Comparison of ENCODE assay signal across 1 cellular context in genomic region chr17:67993998-67994361, GRCh38.
TF ChIP-seq lines count a peak whose summit lies in the region.

No MANE protein-coding gene starts in this region.

TF ChIP-seq in K562, 482 proteins besides CTCF, POLR2A, EP300 and RAD21 (continued from another document):
- TF ChIP-seq ZNF740 (CRISPR knock-in tag; IDR thresholded peaks at IDR 0.05): no peak
- no peak for TF ChIP-seq ZNF740 (tag; IDR thresholded peaks at IDR 0.05)
- peak in 1 of 2 experiments; percentile 53; a peak in 2 of 4 replicates for TF ChIP-seq MAZ (CRISPR knock-in tag; conservative IDR thresholded peaks at IDR 0.05 in 1 of 2, IDR thresholded peaks at IDR 0.05 in 1 of 2)
- TF ChIP-seq NR3C1 (CRISPR knock-in tag; IDR thresholded peaks at IDR 0.05): peak; percentile 66; the same call in 1 of the 2 replicates
- no peak for TF ChIP-seq ZNF324 (CRISPR knock-in tag; IDR thresholded peaks at IDR 0.05)
- peak in 1 of 2 experiments; percentile 79 for TF ChIP-seq E2F6 (IDR thresholded peaks at IDR 0.05; ENCODE audit: borderline replicate concordance in 1 of 2, extremely low read depth in 1 of 2, insufficient read depth in 1 of 2, insufficient read length in 1 of 2, low read depth in 1 of 2, low read length in 1 of 2, poor library complexity in 1 of 2, severe bottlenecking in 1 of 2)
- peak; percentile 82 for TF ChIP-seq SMARCA5 (IDR thresholded peaks at IDR 0.05)
- TF ChIP-seq YY1 (IDR thresholded peaks at IDR 0.05; ENCODE audit: borderline replicate concordance in 1 of 3, control insufficient read depth in 1 of 3, extremely low read depth in 1 of 3, insufficient read depth in 3 of 3, insufficient read length in 1 of 3, insufficient replicate concordance in 2 of 3, low read depth in 1 of 3, low read length in 2 of 3): no peak
- no peak for TF ChIP-seq ARID3A (IDR thresholded peaks at IDR 0.05; ENCODE audit: borderline replicate concordance, low read depth, low read length)
- peak; percentile 59; the same call in 1 of the 2 replicates for TF ChIP-seq PHB2 (IDR thresholded peaks at IDR 0.05; ENCODE audit: low read depth)
- TF ChIP-seq HMG20A (CRISPR knock-in tag; conservative IDR thresholded peaks at IDR 0.05): no peak
- TF ChIP-seq XRCC5 (IDR thresholded peaks at IDR 0.05; ENCODE audit: low read depth, low read length): 0 out of 2 replicates have a peak, but pooled peaks have one; percentile 33
- peak in 1 of 2 experiments; percentile 87; a peak in 2 of 4 replicates for TF ChIP-seq HDAC1 (IDR thresholded peaks at IDR 0.05)
- peak; percentile 95 for TF ChIP-seq MGA (IDR thresholded peaks at IDR 0.05)
- no peak for TF ChIP-seq FOXO4 (CRISPR knock-in tag; IDR thresholded peaks at IDR 0.05)
- TF ChIP-seq ARNT (IDR thresholded peaks at IDR 0.05): peak in 1 of 2 experiments; percentile 62; a peak in 2 of 4 replicates
- peak; percentile 16; the same call in 1 of the 2 replicates for TF ChIP-seq SMARCA4 (IDR thresholded peaks at IDR 0.05)
- no peak for TF ChIP-seq SNAPC5 (CRISPR knock-in tag; IDR thresholded peaks at IDR 0.05)
- TF ChIP-seq CHD2 (IDR thresholded peaks at IDR 0.05; ENCODE audit: low read depth, low read length): no peak
- no peak for TF ChIP-seq ETV6 (IDR thresholded peaks at IDR 0.05; ENCODE audit: borderline replicate concordance in 1 of 2, low read depth in 2 of 2, low read length in 1 of 2)
- no peak for TF ChIP-seq ETV6 (CRISPR knock-in tag; IDR thresholded peaks at IDR 0.05; ENCODE audit: borderline replicate concordance)
- TF ChIP-seq NCOR1 (IDR thresholded peaks at IDR 0.05): peak; percentile 40
- TF ChIP-seq PCBP2 (IDR thresholded peaks at IDR 0.05; ENCODE audit: low read depth, low read length, poor library complexity, severe bottlenecking): no peak
- TF ChIP-seq CBX1 (IDR thresholded peaks at IDR 0.05; ENCODE audit: low read depth): peak; percentile 58; the same call in 1 of the 2 replicates
- peak; percentile 88 for TF ChIP-seq TOE1 (IDR thresholded peaks at IDR 0.05; ENCODE audit: borderline replicate concordance)
- no peak for TF ChIP-seq TOE1 (CRISPR knock-in tag; IDR thresholded peaks at IDR 0.05; ENCODE audit: borderline replicate concordance, low read depth)
- peak in 1 of 2 experiments; percentile 25; a peak in 2 of 4 replicates for TF ChIP-seq MNT (conservative IDR thresholded peaks at IDR 0.05)
- TF ChIP-seq FOXM1 (IDR thresholded peaks at IDR 0.05; ENCODE audit: low read depth): no peak
- TF ChIP-seq FOXM1 (CRISPR knock-in tag; IDR thresholded peaks at IDR 0.05; ENCODE audit: low read depth): no peak
- TF ChIP-seq NR2C1 (IDR thresholded peaks at IDR 0.05): no peak
- TF ChIP-seq NR2C1 (tag; IDR thresholded peaks at IDR 0.05): no peak
- no peak for TF ChIP-seq NR0B1 (IDR thresholded peaks at IDR 0.05; ENCODE audit: partially characterized antibody)
- TF ChIP-seq ATF4 (CRISPR knock-in tag; IDR thresholded peaks at IDR 0.05): peak; percentile 55; the same call in 1 of the 2 replicates
- TF ChIP-seq ELF1 (tag; IDR thresholded peaks at IDR 0.05): no peak
